8 cellular contexts compared by ENCODE assay signal in genomic region chr15:56052389-56053045, GRCh38. TPM values are rescaled to one million over a fixed set of nuclear protein-coding genes. Genes with fewer than 3 reads are reported as not detected.
A peak's percentile ranks its signal among the peaks of the same experiment; 100 is the strongest.
DNase-seq lines count a peak whose midpoint lies in the region; ATAC-seq, FAIRE-seq and TF ChIP-seq lines count a peak whose summit lies in the region.

No MANE protein-coding gene starts in this region.

- no peak for TF ChIP-seq POLR2A in NB4 (IDR thresholded peaks at IDR 0.05; ENCODE audit: extremely low read depth, insufficient read length)
- TF ChIP-seq POLR2A in heart left ventricle (IDR thresholded peaks at IDR 0.05), result no peak

- no peaks in the 10 kb centered on the region for H3K27me3 Mint-ChIP-seq in activated B cell treated with CpG ODN at 0.5 μM for 24 hours

- no peak overlapping the region for H3K27ac Mint-ChIP-seq in activated B cell treated with CpG ODN at 0.5 μM for 24 hours

- CTCF ChIA-PET in activated B cell treated with CpG ODN at 0.5 μM for 24 hours (lab: Charles Lee), result no interaction called here

- no peak overlapping the region for H3K4me3 Mint-ChIP-seq in activated B cell treated with CpG ODN at 0.5 μM for 24 hours

- H3K9me3 ChIP-seq in heart left ventricle, result no peaks in the 10 kb centered on the region

- H3K4me1 Mint-ChIP-seq in activated B cell treated with CpG ODN at 0.5 μM for 24 hours, result no peaks in the 10 kb centered on the region

- TF ChIP-seq CTCF in NB4 (IDR thresholded peaks at IDR 0.05; ENCODE audit: low read depth, low read length) (peak; percentile 52), activated B cell treated with CpG ODN at 0.5 μM for 24 hours (IDR thresholded peaks at IDR 0.05) (peak; percentile 82), heart left ventricle (IDR thresholded peaks at IDR 0.05) (peak; percentile 61 to 83 (median 76))

- peak; percentile 84 for FAIRE-seq in GM19239 (lab: Jason Lieb, UNC)

- WGBS in heart left ventricle, 4 donors, result 7 to 12% (median 11%) methylated on average over 2 of the region's 2 CpGs

- no peak overlapping the region for H3K27ac ChIP-seq in heart left ventricle

- H3K27me3 ChIP-seq in heart left ventricle, result no peaks in the 10 kb centered on the region

- DNase-seq in DMS 273 (lab: John Stamatoyannopoulos, UW; ENCODE audit: unreplicated experiment) (peak; percentile 64), GM19239 (ENCODE audit: insufficient read length, low spot score) (peak; percentile 28), NB4 (ENCODE audit: low read depth) (peak; percentile 48), activated B cell treated with CpG ODN at 0.5 μM for 24 hours (no peak), heart left ventricle (no peak), skeletal muscle cell (ENCODE audit: low read depth) (peak; percentile 20)
- no peak for DNase-seq in stimulated activated CD4-positive, alpha-beta T cell treated with anti-CD3 and anti-CD28 coated beads, Interleukin-1b, Interleukin-23, amount 100 ng/mL, for 48 hours

- H3K4me1 ChIP-seq in heart left ventricle, result no peaks in the 10 kb centered on the region

- no peaks in the 10 kb centered on the region for H3K9me3 Mint-ChIP-seq in activated B cell treated with CpG ODN at 0.5 μM for 24 hours

- H3K36me3 Mint-ChIP-seq in activated B cell treated with CpG ODN at 0.5 μM for 24 hours (ENCODE audit: low read depth), result no peaks in the 10 kb centered on the region

- ATAC-seq in activated B cell treated with CpG ODN at 0.5 μM for 24 hours (ENCODE audit: low read depth) (peak; percentile 47), heart left ventricle (peak in 1 of 4 donors; percentile 31), HG02852 (IDR thresholded peaks at IDR 0.05; ENCODE audit: unreplicated experiment) (no peak)

- H3K4me3 ChIP-seq in NB4 (ENCODE audit: low read depth, low read length) (no peak overlapping the region), heart left ventricle (no peak overlapping the region), skeletal muscle cell (ENCODE audit: low read depth, low read length) (no peak overlapping the region)

- intact Hi-C loops in activated B cell treated with CpG ODN at 0.5 μM for 24 hours (cut with micrococcal nuclease), result loop anchor here (1.0 to 5.0 kb wide), 3 partner anchors 195 to 404 kb away; no protein-coding TSS in a partner anchor
- intact Hi-C loops in heart left ventricle (cut with DNase I), result loop anchor here in 3 of 10 donors (2.0 to 5.0 kb wide), 2 partner anchors 60 kb away; partner anchors contain the start of gene NEDD4 (in 3 of the 3)

- H3K36me3 ChIP-seq in heart left ventricle, result no peaks in the 10 kb centered on the region

- POLR2A ChIA-PET in activated B cell treated with CpG ODN at 0.5 μM for 24 hours (lab: Charles Lee), result no interaction called here

RNA-seq across cellular contexts. Expression of gene NEDD4, which starts 59.1 kb away (rescaled TPM):
- total RNA-seq in activated B cell treated with CpG ODN at 0.5 μM for 24 hours (0.47 and 0.66 TPM in 2 replicates), heart left ventricle (10 to 100 TPM in 4 of 9 donors, 1 to 10 TPM in 5; 6.0 to 14.8 (median 9.2) TPM)
- 1 to 10 TPM; 1.8 to 5.5 TPM for polyA plus RNA-seq in heart left ventricle

Comparison
In these comparisons a context has a peak if more than half of its experiments do, and no peak if none do; other contexts are left out.
1. DNase-seq: peak in DMS 273 (single experiment), GM19239 (single experiment), NB4 (single experiment) and skeletal muscle cell (single experiment); none in activated B cell treated with CpG ODN at 0.5 μM for 24 hours (single experiment), heart left ventricle (0 of 5) and stimulated activated CD4-positive, alpha-beta T cell treated with anti-CD3 and anti-CD28 coated beads, Interleukin-1b, Interleukin-23, amount 100 ng/mL, for 48 hours (single experiment).
2. Peak in every context shown above with its lines, with median percentiles within 50 percentile points of each other: CTCF ChIP-seq.